1 cellular context compared by ENCODE assay signal in the genomic region with DNA sequence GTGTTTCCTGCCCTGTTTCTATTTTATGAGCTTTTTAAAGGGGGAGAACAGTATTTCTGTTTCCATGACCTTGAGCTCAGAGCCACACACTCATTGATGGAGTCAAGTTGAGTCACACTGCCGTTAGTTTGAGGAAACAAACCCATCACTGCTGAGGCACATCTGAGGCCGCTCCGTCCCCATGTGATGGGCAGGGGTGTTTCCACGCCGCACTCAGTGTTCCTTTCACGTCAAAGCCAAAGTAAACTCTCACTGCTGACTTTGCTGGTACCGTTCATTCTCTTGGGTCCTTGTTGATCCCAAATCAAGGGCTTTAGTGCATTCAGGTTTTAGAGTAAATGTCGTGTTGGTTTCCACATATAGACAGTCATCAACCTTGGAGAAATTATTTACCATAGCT.
TF ChIP-seq lines count a peak whose summit lies in the region.

No MANE protein-coding gene starts in this region.

TF ChIP-seq in HepG2, 621 proteins besides CTCF, POLR2A, EP300 and RAD21:
- TF ChIP-seq FOXM1 (CRISPR knock-in tag; IDR thresholded peaks at IDR 0.05) (no peak), MIER2 (CRISPR knock-in tag; IDR thresholded peaks at IDR 0.05) (no peak)
- TF ChIP-seq, protein P1, sequence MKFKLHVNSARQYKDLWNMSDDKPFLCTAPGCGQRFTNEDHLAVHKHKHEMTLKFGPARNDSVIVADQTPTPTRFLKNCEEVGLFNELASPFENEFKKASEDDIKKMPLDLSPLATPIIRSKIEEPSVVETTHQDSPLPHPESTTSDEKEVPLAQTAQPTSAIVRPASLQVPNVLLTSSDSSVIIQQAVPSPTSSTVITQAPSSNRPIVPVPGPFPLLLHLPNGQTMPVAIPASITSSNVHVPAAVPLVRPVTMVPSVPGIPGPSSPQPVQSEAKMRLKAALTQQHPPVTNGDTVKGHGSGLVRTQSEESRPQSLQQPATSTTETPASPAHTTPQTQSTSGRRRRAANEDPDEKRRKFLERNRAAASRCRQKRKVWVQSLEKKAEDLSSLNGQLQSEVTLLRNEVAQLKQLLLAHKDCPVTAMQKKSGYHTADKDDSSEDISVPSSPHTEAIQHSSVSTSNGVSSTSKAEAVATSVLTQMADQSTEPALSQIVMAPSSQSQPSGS (CRISPR knock-in tag; IDR thresholded peaks at IDR 0.05) = no peak
